Comparison of ENCODE assay signal across 21 cellular contexts in genomic region chr7:32273297-32273696, GRCh38.
"Had no signal": no experiment of that assay in that cellular context is flagged by ENCODE, and none has a peak within 500 bp of the region (broad histone marks: within the 10 kb centered on the region; RNA-seq: fewer than 3 reads in every experiment).

No MANE protein-coding gene starts in this region.

- H3K4me3 ChIP-seq: psoas muscle, right lobe of liver, spleen, suprapubic skin, upper lobe of left lung had no signal

- ATAC-seq: activated CD4-positive, alpha-beta T cell treated with anti-CD3 and anti-CD28 coated beads for 36 hours; activated CD8-positive, alpha-beta T cell treated with anti-CD3 and anti-CD28 coated beads for 36 hours; activated T-cell treated with anti-CD3 and anti-CD28 coated beads, Interleukin-2, amount 50 U/mL, for 72 hours; psoas muscle; right lobe of liver had no signal

- DNase-seq: activated CD4-positive, alpha-beta T cell treated with anti-CD3 and anti-CD28 coated beads for 36 hours; activated CD8-positive, alpha-beta memory T cell treated with anti-CD3 and anti-CD28 coated beads, Interleukin-2, amount 50 U/mL, for 4 hours; activated CD8-positive, alpha-beta T cell treated with anti-CD3 and anti-CD28 coated beads for 36 hours; activated gamma-delta T cell treated with Interleukin-2 at 50 U/mL for 16 hours; activated naive CD8-positive, alpha-beta T cell treated with anti-CD3 and anti-CD28 coated beads for 36 hours; activated T-cell treated with anti-CD3 and anti-CD28 coated beads, Interleukin-2, amount 50 U/mL, for 72 hours; cerebellar nuclear complex; dermis blood vessel endothelial cell; endodermal cell; erythroblast; hypothalamus; kidney glomerular epithelial cell; mesendoderm; psoas muscle; right lobe of liver; spleen; stimulated activated CD4-positive, alpha-beta T cell treated with anti-CD3 and anti-CD28 coated beads, Interleukin-1b, Interleukin-23, amount 100 ng/mL, for 48 hours; stimulated activated naive CD4-positive, alpha-beta T cell treated with Interleukin-2 at 50 U/mL for 16 hours; upper lobe of left lung; WERI-Rb-1 had no signal

- H3K36me3 ChIP-seq: right lobe of liver, spleen, suprapubic skin, upper lobe of left lung, WERI-Rb-1 had no signal

- H3K27me3 ChIP-seq: right lobe of liver, suprapubic skin, upper lobe of left lung had no signal
